Comparison of ENCODE assay signal across 21 cellular contexts in genomic region chr1:117622726-117623125, GRCh38. TPM values are rescaled to one million over a fixed set of nuclear protein-coding genes. Genes with fewer than 3 reads are reported as not detected.
A peak's percentile ranks its signal among the peaks of the same experiment; 100 is the strongest.
DNase-seq lines count a peak whose midpoint lies in the region; ATAC-seq and TF ChIP-seq lines count a peak whose summit lies in the region.
"Had no signal": no experiment of that assay in that cellular context is flagged by ENCODE, and none has a peak within 500 bp of the region (broad histone marks: within the 10 kb centered on the region; RNA-seq: fewer than 3 reads in every experiment).

No MANE protein-coding gene starts in this region.

- no peaks in the 10 kb centered on the region for H3K9me2 ChIP-seq in MM.1S (replicated peaks; ENCODE audit: insufficient read depth, low read length)

- TF ChIP-seq POLR2A in esophagus squamous epithelium (IDR thresholded peaks at IDR 0.05): no peak

- H3K27ac ChIP-seq in CD4-positive, CD25-positive, alpha-beta regulatory T cell (ENCODE audit: insufficient read depth, low read length, poor library complexity, severe bottlenecking): no peak overlapping the region
- H3K27ac ChIP-seq in MM.1S (ENCODE audit: low read length) (peak overlapping the region; percentile 100), left lung (no peak overlapping the region), esophagus squamous epithelium (no peak overlapping the region)
- H3K27ac ChIP-seq: dorsolateral prefrontal cortex, lower lobe of right lung, Peyer's patch, prostate gland had no signal

- H3K4me3 ChIP-seq in CD4-positive, CD25-positive, alpha-beta regulatory T cell (ENCODE audit: low read depth, low read length): peak overlapping the region; percentile 17
- peak overlapping the region; percentile 94 for H3K4me3 ChIP-seq in MM.1S (ENCODE audit: low read length)
- no peak overlapping the region for H3K4me3 ChIP-seq in left lung
- H3K4me3 ChIP-seq in esophagus squamous epithelium: no peak overlapping the region
- H3K4me3 ChIP-seq: dorsolateral prefrontal cortex, lower lobe of right lung, Peyer's patch, prostate gland had no signal

- no peak overlapping the region for H2AFZ ChIP-seq in MM.1S (ENCODE audit: low read length)

- H3K36me3 ChIP-seq in CD4-positive, CD25-positive, alpha-beta regulatory T cell (ENCODE audit: control insufficient read depth, insufficient read depth, low read length): peaks cover 71% of the 10 kb centered on the region
- H3K36me3 ChIP-seq in MM.1S (replicated peaks; ENCODE audit: insufficient read depth, low read length) (peaks cover 6% of the 10 kb centered on the region; the same call in 1 of the 2 replicates), left lung (peaks cover 0 to 18% of the 10 kb centered on the region in 2 donors), esophagus squamous epithelium (peaks cover 0 to 19% (median 0%) of the 10 kb centered on the region in 3 donors)

- ATAC-seq in CD4-positive, CD25-positive, alpha-beta regulatory T cell (ENCODE audit: low read depth in 2 of 2): no peak
- ATAC-seq in naive B cell (ENCODE audit: low read depth in 2 of 2) (peak; percentile 42 to 64), left lung (no peak), HG02884 (IDR thresholded peaks at IDR 0.05; ENCODE audit: unreplicated experiment) (no peak)
- ATAC-seq: activated T-cell treated with anti-CD3 and anti-CD28 coated beads, Interleukin-2, amount 50 U/mL, for 4 hours; esophagus mucosa; lower lobe of right lung had no signal

- H3K36me3 Mint-ChIP-seq in CD4-positive, CD25-positive, alpha-beta regulatory T cell: peaks cover 56% of the 10 kb centered on the region
- no peaks in the 10 kb centered on the region for H3K36me3 Mint-ChIP-seq in chondrocyte (ENCODE audit: low read depth)
- peaks cover 36 to 51% of the 10 kb centered on the region in 2 donors for H3K36me3 Mint-ChIP-seq in naive B cell
- H3K36me3 Mint-ChIP-seq: brain had no signal

- peak overlapping the region; percentile 100 for H3K9ac ChIP-seq in MM.1S (ENCODE audit: low read length)

- no peaks in the 10 kb centered on the region for H3K9me3 ChIP-seq in CD4-positive, CD25-positive, alpha-beta regulatory T cell (ENCODE audit: control insufficient read depth in 2 of 2, low read length in 2 of 2)
- no peaks in the 10 kb centered on the region for H3K9me3 ChIP-seq in MM.1S (replicated peaks; ENCODE audit: insufficient read depth, low read length)
- H3K9me3 ChIP-seq in left lung: no peaks in the 10 kb centered on the region
- no peaks in the 10 kb centered on the region for H3K9me3 ChIP-seq in esophagus squamous epithelium
- H3K9me3 ChIP-seq: lower lobe of right lung, Peyer's patch, prostate gland had no signal

- peaks cover 5% of the 10 kb centered on the region for H3K27me3 Mint-ChIP-seq in CD4-positive, CD25-positive, alpha-beta regulatory T cell
- H3K27me3 Mint-ChIP-seq in chondrocyte (ENCODE audit: low read depth) (peaks cover 21% of the 10 kb centered on the region), naive B cell (no peaks in the 10 kb centered on the region)

- peak overlapping the region; percentile 96 for H3K4me2 ChIP-seq in MM.1S (ENCODE audit: low read depth, low read length)

- no peak for DNase-seq in CD4-positive, CD25-positive, alpha-beta regulatory T cell
- DNase-seq in MM.1S (peak; percentile 60), chondrocyte (ENCODE audit: low spot score) (no peak), naive B cell (no peak), left lung (no peak), GM10266 (ENCODE audit: extremely low spot score) (no peak), esophagus squamous epithelium (lab: John Stamatoyannopoulos, UW) (no peak)
- DNase-seq: activated CD4-positive, alpha-beta T cell treated with anti-CD3 and anti-CD28 coated beads, Interleukin-2, amount 10 ng/mL, durations not matched to agents 7 days and 5 days; activated T-cell treated with anti-CD3 and anti-CD28 coated beads, Interleukin-2, amount 50 U/mL, for 4 hours; Calu3; dorsolateral prefrontal cortex; glutamatergic neuron; lower lobe of right lung; NCI-H146 had no signal

- TF ChIP-seq CTCF in MM.1S (IDR thresholded peaks at IDR 0.05; ENCODE audit: low read length) (peak; percentile 8; the same call in 1 of the 2 replicates), chondrocyte (IDR thresholded peaks at IDR 0.05) (peak; percentile 8), left lung (IDR thresholded peaks at IDR 0.05) (no peak), GM10266 (IDR thresholded peaks at IDR 0.05; ENCODE audit: control insufficient read depth, insufficient read depth, low read depth, missing control alignments) (no peak), esophagus squamous epithelium (IDR thresholded peaks at IDR 0.05) (no peak)

- no peaks in the 10 kb centered on the region for H3K9me3 Mint-ChIP-seq in CD4-positive, CD25-positive, alpha-beta regulatory T cell
- H3K9me3 Mint-ChIP-seq in chondrocyte (ENCODE audit: low read depth) (no peaks in the 10 kb centered on the region), naive B cell (peaks cover 0 to 11% (median 5%) of the 10 kb centered on the region in 7 donors)
- H3K9me3 Mint-ChIP-seq: activated CD4-positive, alpha-beta T cell treated with anti-CD3 and anti-CD28 coated beads, Interleukin-2, amount 10 ng/mL, durations not matched to agents 7 days and 5 days; activated naive CD4-positive, alpha-beta T cell treated with anti-CD3 and anti-CD28 coated beads, Interleukin-2, amount 50 U/mL, for 72 hours; activated T-cell treated with anti-CD3 and anti-CD28 coated beads, Interleukin-2, amount 50 U/mL, for 4 hours; brain; nephron had no signal

- H3K79me2 ChIP-seq in MM.1S (ENCODE audit: low read length): peaks cover 100% of the 10 kb centered on the region

- WGBS in esophagus squamous epithelium, 2 donors: 81 to 85% methylated on average over 4 to 6 of the region's 14 CpGs

- peaks cover 99% of the 10 kb centered on the region for H3F3A ChIP-seq in MM.1S (ENCODE audit: insufficient read depth, low read length)

- H3K4me1 ChIP-seq in CD4-positive, CD25-positive, alpha-beta regulatory T cell (ENCODE audit: control insufficient read depth, insufficient read depth, low read length, poor library complexity, severe bottlenecking): peaks cover 50% of the 10 kb centered on the region
- H3K4me1 ChIP-seq in MM.1S (ENCODE audit: low read length) (peaks cover 60% of the 10 kb centered on the region), left lung (no peaks in the 10 kb centered on the region), esophagus squamous epithelium (no peaks in the 10 kb centered on the region)
- H3K4me1 ChIP-seq: lower lobe of right lung, prostate gland had no signal

- no peaks in the 10 kb centered on the region for H3K27me3 ChIP-seq in CD4-positive, CD25-positive, alpha-beta regulatory T cell (ENCODE audit: control insufficient read depth, insufficient read depth, low read length)
- no peaks in the 10 kb centered on the region for H3K27me3 ChIP-seq in MM.1S (replicated peaks; ENCODE audit: insufficient read depth, low read length)
- no peaks in the 10 kb centered on the region for H3K27me3 ChIP-seq in left lung
- peaks cover 0 to 6% (median 0%) of the 10 kb centered on the region in 4 donors for H3K27me3 ChIP-seq in esophagus squamous epithelium
- H3K27me3 ChIP-seq: dorsolateral prefrontal cortex, Peyer's patch had no signal

- intact Hi-C loops in left lung (cut with DNase I): no loop called here
- intact Hi-C loops in esophagus squamous epithelium (cut with DNase I): no loop called here

- peak overlapping the region in 2 of 3 donors; percentile 21 to 55 for H3K27ac Mint-ChIP-seq in CD4-positive, CD25-positive, alpha-beta regulatory T cell
- H3K27ac Mint-ChIP-seq in chondrocyte (ENCODE audit: unreplicated experiment) (no peak overlapping the region), naive B cell (peak overlapping the region in 5 of 6 donors; percentile 47 to 92 (median 87))
- H3K27ac Mint-ChIP-seq: activated CD4-positive, alpha-beta T cell treated with anti-CD3 and anti-CD28 coated beads, Interleukin-2, amount 10 ng/mL, durations not matched to agents 7 days and 5 days; activated naive CD4-positive, alpha-beta T cell treated with anti-CD3 and anti-CD28 coated beads, Interleukin-2, amount 50 U/mL, for 72 hours; brain; nephron had no signal

- peaks cover 31 to 94% (median 78%) of the 10 kb centered on the region in 4 donors for H3K4me1 Mint-ChIP-seq in CD4-positive, CD25-positive, alpha-beta regulatory T cell
- peaks cover 4% of the 10 kb centered on the region for H3K4me1 Mint-ChIP-seq in chondrocyte (ENCODE audit: low read depth)
- H3K4me1 Mint-ChIP-seq in naive B cell: peaks cover 72 to 99% (median 85%) of the 10 kb centered on the region in 3 donors
- H3K4me1 Mint-ChIP-seq: brain, nephron had no signal

- H3K4me3 Mint-ChIP-seq in CD4-positive, CD25-positive, alpha-beta regulatory T cell: peak overlapping the region; percentile 10 to 76 (median 34)
- H3K4me3 Mint-ChIP-seq in chondrocyte (ENCODE audit: unreplicated experiment) (no peak overlapping the region), naive B cell (peak overlapping the region in 2 of 8 donors; percentile 20 to 56)
- H3K4me3 Mint-ChIP-seq: activated CD4-positive, alpha-beta T cell treated with anti-CD3 and anti-CD28 coated beads, Interleukin-2, amount 10 ng/mL, durations not matched to agents 7 days and 5 days; activated T-cell treated with anti-CD3 and anti-CD28 coated beads, Interleukin-2, amount 50 U/mL, for 4 hours; brain; nephron had no signal

- H4K20me1 ChIP-seq in MM.1S (ENCODE audit: insufficient read depth, low read length): no peaks in the 10 kb centered on the region

RNA-seq across cellular contexts. Expression of gene TENT5C, which starts 16.9 kb away (rescaled TPM):
- total RNA-seq in CD4-positive, CD25-positive, alpha-beta regulatory T cell: 324 TPM
- 10 to 100 TPM; 19.6 to 64.7 (median 33.0) TPM for polyA plus RNA-seq in CD4-positive, CD25-positive, alpha-beta regulatory T cell
- total RNA-seq in chondrocyte (0.20 to 0.41 TPM (median 0.21 TPM) in 3 replicates), left lung (10 to 100 TPM; 11.6 to 19.3 TPM), esophagus squamous epithelium (1 to 10 TPM in 2 of 4 donors, under 1 TPM in 2; 0.27 to 2.8 (median 1.3) TPM)
- 10 to 100 TPM; 55.9 to 92.4 (median 65.2) TPM for polyA plus RNA-seq in naive B cell (ENCODE audit: low read depth in 6 of 6)

Comparison
In these comparisons a context has a peak if more than half of its experiments do, and no peak if none do; other contexts are left out.
1. ATAC-seq: peak in naive B cell (2 of 2); none in CD4-positive, CD25-positive, alpha-beta regulatory T cell (0 of 2), left lung (single experiment) and HG02884 (single experiment).
2. H3K4me3 ChIP-seq: peak in CD4-positive, CD25-positive, alpha-beta regulatory T cell (single experiment) and MM.1S (single experiment); none in left lung (0 of 2) and esophagus squamous epithelium (0 of 4).
3. CTCF ChIP-seq: peak in MM.1S (single experiment) and chondrocyte (single experiment); none in left lung (0 of 2), GM10266 (single experiment) and esophagus squamous epithelium (0 of 6).
4. RNA of gene TENT5C, which starts 16.9 kb away (total RNA-seq): 324 TPM in CD4-positive, CD25-positive, alpha-beta regulatory T cell (single experiment); 11.6 to 19.3 TPM in left lung, 0.27 to 2.8 TPM in esophagus squamous epithelium and 0.20 to 0.41 TPM in chondrocyte; every median in the first group is over 10 times any median in the second.